ENCODE assay signal across 3 cellular contexts in the genomic region with DNA sequence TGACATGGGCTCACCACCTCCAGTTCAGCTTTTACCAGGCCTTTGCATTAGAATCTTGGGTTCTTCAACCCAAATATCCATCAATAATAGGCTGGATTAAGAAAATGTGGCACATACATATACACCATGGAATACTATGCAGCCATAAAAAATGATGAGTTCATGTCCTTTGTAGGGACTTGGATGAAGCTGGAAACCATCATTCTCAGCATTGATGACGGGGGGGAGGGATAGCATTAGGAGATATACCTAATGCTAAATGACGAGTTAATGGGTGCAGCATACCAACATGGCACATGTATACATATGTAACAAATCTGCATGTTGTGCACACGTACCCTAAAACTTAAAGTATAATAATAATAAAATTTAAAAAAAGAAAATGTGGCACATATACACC.
A peak's percentile ranks its signal among the peaks of the same experiment; 100 is the strongest.
TF ChIP-seq lines count a peak whose summit lies in the region.

No MANE protein-coding gene starts in this region.

TF ChIP-seq in HEK293, 187 proteins besides CTCF, POLR2A, EP300 and RAD21:
- TF ChIP-seq ZNF146 (tag by site-specific recombination; IDR thresholded peaks at IDR 0.05), result peak; percentile 41; the same call in 1 of the 2 replicates

TF ChIP-seq in WTC11, 78 proteins besides CTCF, POLR2A, EP300 and RAD21:
- TF ChIP-seq GTF2I (CRISPR knock-in tag; conservative IDR thresholded peaks at IDR 0.05), result 0 out of 2 replicates have a peak, but pooled peaks have one; percentile 23

TF ChIP-seq in K562, 482 proteins besides CTCF, POLR2A, EP300 and RAD21:
- TF ChIP-seq ZNF146 (CRISPR knock-in tag; IDR thresholded peaks at IDR 0.05; ENCODE audit: unreplicated experiment) (peak; percentile 94), KDM1A (IDR thresholded peaks at IDR 0.05) (peak; percentile 26 to 28; a peak in 1 of 4 replicates), BCOR (IDR thresholded peaks at IDR 0.05) (peak; percentile 70)
